8 cellular contexts compared by ENCODE assay signal in the genomic region with DNA sequence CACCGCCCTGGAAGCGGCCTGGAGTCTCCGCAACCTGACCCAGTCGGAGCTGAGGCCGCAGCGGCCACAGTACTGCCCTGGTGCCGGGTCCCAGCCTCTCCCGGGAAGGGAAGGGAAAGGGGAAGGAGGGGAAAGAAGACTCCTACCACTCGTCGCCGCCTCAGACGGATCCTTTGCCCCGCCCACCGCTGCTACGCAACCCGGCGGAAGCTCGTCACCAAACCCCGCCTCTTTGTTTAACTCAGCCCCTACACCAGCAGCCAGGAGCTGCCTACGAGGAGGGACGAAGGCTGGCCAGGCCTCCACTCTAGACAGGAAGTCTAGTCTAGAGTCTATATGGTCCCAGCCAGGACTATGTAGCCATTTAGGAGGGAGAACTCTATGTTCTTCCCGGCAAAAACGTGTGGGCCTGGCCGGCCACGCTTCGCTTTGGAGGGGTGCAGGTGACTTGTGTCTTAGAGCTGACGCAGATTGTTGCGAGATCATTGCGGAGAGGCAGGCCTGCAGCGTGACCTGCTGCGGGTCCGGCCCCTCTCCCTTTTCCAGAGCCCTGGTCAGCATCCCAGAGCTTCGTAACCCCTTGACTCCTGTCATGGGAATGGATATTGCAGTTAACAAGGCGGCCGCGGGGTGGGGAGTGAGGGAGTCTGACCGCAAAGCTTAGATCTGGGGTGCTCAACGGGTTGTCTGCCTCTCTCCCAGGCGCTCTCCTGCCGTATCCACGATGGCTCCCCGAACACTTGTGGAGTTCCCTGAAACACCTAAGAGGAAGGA. TPM values are rescaled to one million over a fixed set of nuclear protein-coding genes. Genes with fewer than 3 reads are reported as not detected.
DNase-seq lines count a peak whose midpoint lies in the region; ATAC-seq and TF ChIP-seq lines count a peak whose summit lies in the region.

A gene (minus strand): TSS at position 166 of the 774 bp plus-strand sequence. CDS start 7,875 bp downstream, outside the sequence.

- peak within 1 kb of the TSS; percentile 93 for H3K9ac ChIP-seq in fibroblast of lung (ENCODE audit: insufficient read depth, low read length)

- no peaks in the 10 kb centered on the region for H3K27me3 Mint-ChIP-seq in activated T-helper 17 cell treated with anti-CD3 and anti-CD28 coated beads, Interleukin-2, amount 50 U/mL, for 72 hours
- H3K27me3 Mint-ChIP-seq in naive thymus-derived CD8-positive, alpha-beta T cell, result no peaks in the 10 kb centered on the region

- H3K4me3 ChIP-seq in LNCaP clone FGC (ENCODE audit: low read depth, low read length), result peak within 1 kb of the TSS; percentile 71
- peak within 1 kb of the TSS; percentile 80 to 87 (median 84) for H3K4me3 ChIP-seq in fibroblast of lung (replicated peaks in 1 of 4; ENCODE audit: control extremely low read depth in 1 of 4, insufficient read depth in 1 of 4, low read depth in 3 of 4, low read length in 4 of 4)

- H3K27ac ChIP-seq in RWPE1 (peak within 1 kb of the TSS; percentile 97), fibroblast of lung (ENCODE audit: insufficient read depth, low read length) (peak within 1 kb of the TSS; percentile 97)

- H3K27ac Mint-ChIP-seq in activated T-helper 17 cell treated with anti-CD3 and anti-CD28 coated beads, Interleukin-2, amount 50 U/mL, for 72 hours, result peak within 1 kb of the TSS; percentile 99
- H3K27ac Mint-ChIP-seq in naive thymus-derived CD8-positive, alpha-beta T cell, result peak within 1 kb of the TSS; percentile 97 to 100 (median 99)

- H3K4me3 Mint-ChIP-seq in activated T-helper 17 cell treated with anti-CD3 and anti-CD28 coated beads, Interleukin-2, amount 50 U/mL, for 72 hours, result peak within 1 kb of the TSS; percentile 100
- peak within 1 kb of the TSS; percentile 97 to 100 (median 98) for H3K4me3 Mint-ChIP-seq in naive thymus-derived CD8-positive, alpha-beta T cell

- peaks cover 5% of the 10 kb centered on the region for H3K36me3 ChIP-seq in fibroblast of lung (ENCODE audit: control insufficient read depth, insufficient read depth, low read length)

- CTCF ChIA-PET in RWPE1 (lab: Yijun Ruan, JAX), result interaction anchor here (0.5 to 1.8 kb wide), 8 partner anchors 15 to 855 kb away, joined by 3 to 11 read pairs (median 3); a partner anchor contains a TSS

- ATAC-seq in activated T-helper 17 cell treated with anti-CD3 and anti-CD28 coated beads, Interleukin-2, amount 50 U/mL, for 72 hours (replicated peaks), result peak; percentile 88
- peak; percentile 78 to 82 for ATAC-seq in naive thymus-derived CD8-positive, alpha-beta T cell

- H3K4me1 Mint-ChIP-seq in activated T-helper 17 cell treated with anti-CD3 and anti-CD28 coated beads, Interleukin-2, amount 50 U/mL, for 72 hours, result peaks cover 23% of the 10 kb centered on the region
- H3K4me1 Mint-ChIP-seq in naive thymus-derived CD8-positive, alpha-beta T cell, result peaks cover 27 to 58% (median 47%) of the 10 kb centered on the region in 4 donors

- H3K27me3 ChIP-seq in fibroblast of lung (ENCODE audit: control insufficient read depth, insufficient read depth, low read length), result no peaks in the 10 kb centered on the region

- no peak for TF ChIP-seq CTCF in LNCaP clone FGC (IDR thresholded peaks at IDR 0.05; ENCODE audit: control insufficient read depth, extremely low read depth, insufficient read depth)
- no peak for TF ChIP-seq CTCF in RWPE1 (conservative IDR thresholded peaks at IDR 0.05; ENCODE audit: low read depth)
- TF ChIP-seq CTCF in fibroblast of lung (conservative IDR thresholded peaks at IDR 0.05 in 1 of 2, IDR thresholded peaks at IDR 0.05 in 1 of 2; ENCODE audit: low read depth in 1 of 2, low read length in 2 of 2), result peak in 1 of 2 donors; percentile 3

- peaks cover 19% of the 10 kb centered on the region for H3K4me1 ChIP-seq in fibroblast of lung (ENCODE audit: control insufficient read depth, extremely low read depth, insufficient read depth, low read length)

- H3K79me2 ChIP-seq in fibroblast of lung (ENCODE audit: control insufficient read depth, insufficient read depth, low read length), result peaks cover 27% of the 10 kb centered on the region

- peaks cover 36% of the 10 kb centered on the region for H3K36me3 Mint-ChIP-seq in activated T-helper 17 cell treated with anti-CD3 and anti-CD28 coated beads, Interleukin-2, amount 50 U/mL, for 72 hours (ENCODE audit: low read depth)
- H3K36me3 Mint-ChIP-seq in naive thymus-derived CD8-positive, alpha-beta T cell, result peaks cover 0 to 4% (median 0%) of the 10 kb centered on the region in 3 donors

- peak within 1 kb of the TSS; percentile 98 for H3K4me2 ChIP-seq in fibroblast of lung (ENCODE audit: extremely low read depth, insufficient read depth, low read length)

- H3K9me3 ChIP-seq in fibroblast of lung (ENCODE audit: control insufficient read depth, insufficient read depth, low read depth, low read length), result no peaks in the 10 kb centered on the region

- no peaks in the 10 kb centered on the region for H3K9me3 Mint-ChIP-seq in activated T-helper 17 cell treated with anti-CD3 and anti-CD28 coated beads, Interleukin-2, amount 50 U/mL, for 72 hours
- H3K9me3 Mint-ChIP-seq in naive thymus-derived CD8-positive, alpha-beta T cell, result no peaks in the 10 kb centered on the region

- peak within 1 kb of the TSS; percentile 68 for H2AFZ ChIP-seq in fibroblast of lung (ENCODE audit: low read length)

- H4K20me1 ChIP-seq in fibroblast of lung (ENCODE audit: control insufficient read depth, extremely low read depth, insufficient read depth, low read length), result no peaks in the 10 kb centered on the region

- DNase-seq in Daoy (ENCODE audit: low read depth), result peak; percentile 98
- DNase-seq in GOT3 (lab: John Stamatoyannopoulos, UW), result peak; percentile 72
- DNase-seq in LNCaP clone FGC (ENCODE audit: low read depth), result peak; percentile 95
- peak; percentile 98 for DNase-seq in RWPE1 (ENCODE audit: low spot score)
- peak; percentile 97 for DNase-seq in fibroblast of lung (ENCODE audit: low read depth in 2 of 2)
- DNase-seq in naive thymus-derived CD8-positive, alpha-beta T cell, result peak; percentile 84 to 96 (median 91)
- peak; percentile 85 to 94 (median 90) for DNase-seq in stimulated activated naive CD4-positive, alpha-beta T cell (lab: John Stamatoyannopoulos, UW)

- POLR2A ChIA-PET in RWPE1 (lab: Yijun Ruan, JAX; ENCODE audit: low non-redundant PET), result interaction anchor here (0.5 to 1.6 kb wide), 6 partner anchors 16 to 77 kb away, joined by 3 to 7 read pairs (median 3); a partner anchor contains a TSS
- POLR2A ChIA-PET in naive thymus-derived CD8-positive, alpha-beta T cell (lab: Charles Lee), result interaction anchor here (0.5 to 4.2 kb wide), 49 partner anchors 9 to 1009 kb away, joined by 3 to 88 read pairs (median 6); a partner anchor contains a TSS

RNA-seq across cellular contexts. Expression of the gene that starts here (rescaled TPM):
- total RNA-seq in Daoy (2014; rRNA removed; shearing (Covaris generic)), result 48.1 and 52.3 TPM in 2 replicates
- 10 to 100 TPM; 31.4 to 33.0 TPM for total RNA-seq in activated T-helper 17 cell treated with anti-CD3 and anti-CD28 coated beads, Interleukin-2, amount 50 U/mL, for 72 hours
- 120 and 199 TPM in 2 replicates for total RNA-seq in fibroblast of lung
- 88.4 and 99.7 TPM in 2 replicates for polyA plus RNA-seq in fibroblast of lung
- 55.4 and 62.2 TPM in 2 replicates for polyA plus RNA-seq in fibroblast of lung (2012)
- 494 and 557 TPM in 2 replicates for polyA minus RNA-seq in fibroblast of lung (ENCODE audit: low replicate concordance)
- 10 to 100 TPM; 34.2 to 35.0 TPM for total RNA-seq in naive thymus-derived CD8-positive, alpha-beta T cell
- 10 to 100 TPM; 35.7 to 45.1 (median 41.8) TPM for polyA plus RNA-seq in naive thymus-derived CD8-positive, alpha-beta T cell

Comparison
In these comparisons a context has a peak if more than half of its experiments do, and no peak if none do; other contexts are left out.
1. Peak in every context shown above with its lines: DNase-seq, ATAC-seq, H3K4me3 ChIP-seq and H3K27ac ChIP-seq.